19 cellular contexts compared by ENCODE assay signal in genomic region chr2:239441724-239442123, GRCh38. TPM values are rescaled to one million over a fixed set of nuclear protein-coding genes. Genes with fewer than 3 reads are reported as not detected.
DNase-seq lines count a peak whose midpoint lies in the region; ATAC-seq and TF ChIP-seq lines count a peak whose summit lies in the region.
"Had no signal": no experiment of that assay in that cellular context is flagged by ENCODE, and none has a peak within 500 bp of the region (broad histone marks: within the 10 kb centered on the region; RNA-seq: fewer than 3 reads in every experiment).

No MANE protein-coding gene starts in this region.

- no peak for TF ChIP-seq CTCF in CD14-positive monocyte (IDR thresholded peaks at IDR 0.05)
- no peak for TF ChIP-seq CTCF in chondrocyte (IDR thresholded peaks at IDR 0.05)
- TF ChIP-seq CTCF in natural killer cell (IDR thresholded peaks at IDR 0.05) = no peak
- no peak for TF ChIP-seq CTCF in SK-N-SH (IDR thresholded peaks at IDR 0.05)

- H2BK120ac ChIP-seq in neuronal stem cell (ENCODE audit: low read depth, low read length) = no peak overlapping the region

- peaks cover 0 to 68% (median 2%) of the 10 kb centered on the region in 3 experiments for H3K27me3 ChIP-seq in neuronal stem cell (ENCODE audit: control insufficient read depth in 3 of 3, insufficient read depth in 3 of 3, low read depth in 1 of 3, low read length in 3 of 3)
- no peaks in the 10 kb centered on the region for H3K27me3 ChIP-seq in SK-N-SH (ENCODE audit: insufficient read depth)

- H4K91ac ChIP-seq in neuronal stem cell (ENCODE audit: low read depth, low read length, poor library complexity) = no peak overlapping the region

- H3K4me2 ChIP-seq in neuronal stem cell (ENCODE audit: insufficient read depth, low read length, poor library complexity, severe bottlenecking) (no peak overlapping the region), SK-N-SH (no peak overlapping the region)

- no peak overlapping the region for H3K27ac ChIP-seq in neuronal stem cell (replicated peaks; ENCODE audit: low read length)
- no peak overlapping the region for H3K27ac ChIP-seq in SK-N-SH (ENCODE audit: low read depth in 2 of 2, low read length in 1 of 2)
- H3K27ac ChIP-seq: foreskin keratinocyte, left lung, transverse colon had no signal

- H4K20me1 ChIP-seq in SK-N-SH (ENCODE audit: insufficient read depth) = no peaks in the 10 kb centered on the region

- H2AK5ac ChIP-seq in neuronal stem cell (ENCODE audit: low read depth, low read length) = no peak overlapping the region

- H3K4me3 ChIP-seq in Jurkat, Clone E6-1 (ENCODE audit: low read length) = peak overlapping the region; percentile 45
- H3K4me3 ChIP-seq in neuronal stem cell (ENCODE audit: low read length in 2 of 2) (no peak overlapping the region), SK-N-SH (ENCODE audit: low read depth in 2 of 2, low read length in 1 of 2) (no peak overlapping the region)
- H3K4me3 ChIP-seq: left lung, transverse colon had no signal

- no peak overlapping the region for H3K23ac ChIP-seq in neuronal stem cell (ENCODE audit: low read depth, low read length, poor library complexity)

- TF ChIP-seq RAD21 in SK-N-SH (IDR thresholded peaks at IDR 0.05; ENCODE audit: low read length) = no peak

- H3K9me3 Mint-ChIP-seq in CD14-positive monocyte (peaks cover 0 to 10% (median 2%) of the 10 kb centered on the region in 7 donors), chondrocyte (ENCODE audit: low read depth) (peaks cover 4% of the 10 kb centered on the region), natural killer cell (no peaks in the 10 kb centered on the region)

- H3K4me1 Mint-ChIP-seq in CD14-positive monocyte = peaks cover 80% of the 10 kb centered on the region
- peaks cover 24% of the 10 kb centered on the region for H3K4me1 Mint-ChIP-seq in chondrocyte (ENCODE audit: low read depth)
- H3K4me1 Mint-ChIP-seq in natural killer cell = peaks cover 42 to 50% of the 10 kb centered on the region in 2 donors

- H4K8ac ChIP-seq in neuronal stem cell (ENCODE audit: low read depth, low read length) = no peak overlapping the region

- H3K9me3 ChIP-seq in neuronal stem cell (replicated peaks in 1 of 2; ENCODE audit: control insufficient read depth in 2 of 2, insufficient read depth in 1 of 2, low read depth in 1 of 2, low read length in 2 of 2) = peaks cover 3 to 12% of the 10 kb centered on the region in 2 donors
- H3K9me3 ChIP-seq in SK-N-SH = no peaks in the 10 kb centered on the region
- H3K9me3 ChIP-seq: left lung, transverse colon had no signal

- H3K27me3 Mint-ChIP-seq in CD14-positive monocyte (ENCODE audit: low read depth in 3 of 3) (peaks cover 18 to 28% (median 27%) of the 10 kb centered on the region in 3 donors), chondrocyte (ENCODE audit: low read depth) (peaks cover 28% of the 10 kb centered on the region), natural killer cell (ENCODE audit: low read depth in 2 of 2) (peaks cover 5 to 13% of the 10 kb centered on the region in 2 donors)

- no peak for TF ChIP-seq EP300 in SK-N-SH (IDR thresholded peaks at IDR 0.05; ENCODE audit: borderline replicate concordance in 1 of 2, low read depth in 1 of 2, low read length in 1 of 2)

- no CpG with 5 or more reads among the region's 3 CpGs for WGBS in neuronal stem cell (ENCODE audit: extremely low coverage in 2 of 2, insufficient read length in 2 of 2, insufficient replicate concordance in 1 of 2), 2 donors
- WGBS in SK-N-SH (ENCODE audit: low lambda C conversion rate) = 58% methylated on average over 3 of the region's 3 CpGs

- peak overlapping the region; percentile 69 to 87 for H3K4me3 Mint-ChIP-seq in CD14-positive monocyte
- peak overlapping the region; percentile 65 for H3K4me3 Mint-ChIP-seq in chondrocyte (ENCODE audit: unreplicated experiment)
- H3K4me3 Mint-ChIP-seq in natural killer cell = peak overlapping the region; percentile 88

- no peak overlapping the region for H2BK5ac ChIP-seq in neuronal stem cell (ENCODE audit: low read length)

- H3K4me1 ChIP-seq in neuronal stem cell (ENCODE audit: control insufficient read depth in 2 of 2, insufficient read depth in 1 of 2, low read depth in 1 of 2, low read length in 2 of 2) (peaks cover 14 to 16% of the 10 kb centered on the region in 2 donors), SK-N-SH (ENCODE audit: control insufficient read depth in 1 of 2, insufficient read depth in 2 of 2, low read depth in 1 of 2, low read length in 1 of 2) (no peaks in the 10 kb centered on the region)

- no peak overlapping the region for H2BK12ac ChIP-seq in neuronal stem cell (ENCODE audit: low read length)

- H3K27ac Mint-ChIP-seq in CD14-positive monocyte (no peak overlapping the region), chondrocyte (ENCODE audit: unreplicated experiment) (no peak overlapping the region), natural killer cell (peak overlapping the region; percentile 45 to 83)
- H3K27ac Mint-ChIP-seq: progenitor cell of endocrine pancreas had no signal

- H3K36me3 ChIP-seq in neuronal stem cell (replicated peaks in 1 of 2; ENCODE audit: control insufficient read depth in 2 of 2, insufficient read depth in 2 of 2, low read length in 2 of 2) = no peaks in the 10 kb centered on the region
- no peaks in the 10 kb centered on the region for H3K36me3 ChIP-seq in SK-N-SH (replicated peaks in 1 of 2; ENCODE audit: control insufficient read depth in 1 of 2, insufficient read depth in 2 of 2, low read length in 1 of 2)
- H3K36me3 ChIP-seq: left lung, transverse colon had no signal

- H2BK15ac ChIP-seq in neuronal stem cell (ENCODE audit: low read length) = no peak overlapping the region

- H3K14ac ChIP-seq in neuronal stem cell (ENCODE audit: low read length) = no peak overlapping the region

- CTCF ChIA-PET in SK-N-SH (lab: Yijun Ruan, JAX) = interaction anchor here (1.8 kb wide), 1 partner anchor 17 kb away, joined by 6 read pairs; no protein-coding TSS in a partner anchor

- POLR2A ChIA-PET in SK-N-SH (lab: Yijun Ruan, JAX) = no interaction called here

- no peak overlapping the region for H3K9ac ChIP-seq in neuronal stem cell (ENCODE audit: low read depth, low read length, poor library complexity)
- no peak overlapping the region for H3K9ac ChIP-seq in SK-N-SH

- no peaks in the 10 kb centered on the region for H3K79me1 ChIP-seq in neuronal stem cell (ENCODE audit: low read depth, low read length)

- DNase-seq in CD14-positive monocyte (ENCODE audit: low spot score) = no peak
- no peak for DNase-seq in Jurkat, Clone E6-1 (ENCODE audit: low read depth, low spot score)
- no peak for DNase-seq in chondrocyte (ENCODE audit: low spot score)
- no peak for DNase-seq in natural killer cell
- DNase-seq in neuronal stem cell (ENCODE audit: low spot score) = no peak
- DNase-seq in amniotic stem cell (lab: John Stamatoyannopoulos, UW) = no peak
- DNase-seq in DMS114 treated with DMSO at 0.1 percent for 48 hours (lab: John Stamatoyannopoulos, UW; ENCODE audit: unreplicated experiment) = no peak
- DNase-seq in SK-N-SH = no peak
- DNase-seq: activated CD4-positive, alpha-beta T cell treated with anti-CD3 and anti-CD28 coated beads for 1 hour; foreskin keratinocyte; GF-D8; left lung; NCI-H2029 treated with DMSO at 0.1 percent for 48 hours; NCI-H524 treated with DMSO at 0.1 percent for 48 hours; SIG-M5; small intestine; T-helper 9 cell; transverse colon had no signal

- no peak overlapping the region for H3K4ac ChIP-seq in neuronal stem cell (ENCODE audit: low read length)

- H3K36me3 Mint-ChIP-seq in CD14-positive monocyte = peaks cover 2 to 10% of the 10 kb centered on the region in 2 donors
- H3K36me3 Mint-ChIP-seq in chondrocyte (ENCODE audit: low read depth) = no peaks in the 10 kb centered on the region
- H3K36me3 Mint-ChIP-seq in natural killer cell = no peaks in the 10 kb centered on the region

- H2AFZ ChIP-seq in neuronal stem cell (ENCODE audit: low read length) = no peak overlapping the region
- no peak overlapping the region for H2AFZ ChIP-seq in SK-N-SH (ENCODE audit: low read depth)

- intact Hi-C loops in CD14-positive monocyte (cut with micrococcal nuclease) (no loop called here), natural killer cell (cut with micrococcal nuclease) (no loop called here)

- H3K79me2 ChIP-seq in SK-N-SH (ENCODE audit: insufficient read depth) = no peaks in the 10 kb centered on the region

- H3K18ac ChIP-seq in neuronal stem cell (ENCODE audit: low read length) = no peak overlapping the region

- no peaks in the 10 kb centered on the region for H3K9me2 ChIP-seq in SK-N-SH

- H3F3A ChIP-seq in SK-N-SH (replicated peaks; ENCODE audit: insufficient read depth) = no peaks in the 10 kb centered on the region

- peak in 2 of 3 donors; percentile 21 to 30 for ATAC-seq in natural killer cell
- ATAC-seq: foreskin keratinocyte, left lung had no signal

TF ChIP-seq in SK-N-SH, 30 proteins besides CTCF, POLR2A, EP300 and RAD21 (continues in another document):
- no peak for TF ChIP-seq NFIC (IDR thresholded peaks at IDR 0.05; ENCODE audit: borderline replicate concordance)
- TF ChIP-seq CHD2 (IDR thresholded peaks at IDR 0.05; ENCODE audit: low read length, partially characterized antibody) = no peak
- TF ChIP-seq YY1 (IDR thresholded peaks at IDR 0.05; ENCODE audit: low read depth) = no peak
- TF ChIP-seq GABPA (IDR thresholded peaks at IDR 0.05; ENCODE audit: low read depth) = no peak
- no peak for TF ChIP-seq TCF12 (IDR thresholded peaks at IDR 0.05)
- no peak for TF ChIP-seq MEF2A (IDR thresholded peaks at IDR 0.05; ENCODE audit: borderline replicate concordance, low read depth)
- no peak for TF ChIP-seq MXI1 (IDR thresholded peaks at IDR 0.05; ENCODE audit: low read depth, low read length)
- no peak for TF ChIP-seq GATA2 (CRISPR knock-in tag; IDR thresholded peaks at IDR 0.05)
- TF ChIP-seq SMC3 (IDR thresholded peaks at IDR 0.05; ENCODE audit: low read depth, low read length) = no peak
- TF ChIP-seq RXRA (IDR thresholded peaks at IDR 0.05; ENCODE audit: borderline replicate concordance, low read depth) = no peak
- TF ChIP-seq USF2 (IDR thresholded peaks at IDR 0.05; ENCODE audit: borderline replicate concordance, low read depth, low read length) = no peak

RNA-seq across cellular contexts. Expression of gene HDAC4, which starts 40.9 kb away (rescaled TPM):
- 1 to 10 TPM; 3.3 to 4.5 TPM for polyA plus RNA-seq in CD14-positive monocyte
- polyA plus RNA-seq in Jurkat, Clone E6-1 (2012; ENCODE audit: insufficient read depth, insufficient read length) = 19.7 TPM
- total RNA-seq in chondrocyte = 16.4 to 27.0 TPM (median 22.3 TPM) in 3 replicates
- 100 to 1,000 TPM in 2 of 3 donors, 10 to 100 TPM in 1; 74.9 to 105 (median 100) TPM for total RNA-seq in natural killer cell
- polyA plus RNA-seq in neuronal stem cell (2013, experiment 1 of 2) = 15.9 TPM
- 18.7 TPM for polyA plus RNA-seq in neuronal stem cell (2013, experiment 2 of 2)
- polyA plus RNA-seq in SK-N-SH (2012; rRNA removed) = 3.9 and 5.5 TPM in 2 replicates
- 3.1 and 3.9 TPM in 2 replicates for polyA plus RNA-seq in SK-N-SH (2012; cell fraction: cytosol; rRNA removed)
- 16.0 and 17.0 TPM in 2 replicates for polyA plus RNA-seq in SK-N-SH (2012; cell fraction: nucleus; rRNA removed)

Comparison
In these comparisons a context has a peak if more than half of its experiments do, and no peak if none do; other contexts are left out.
1. H3K27ac Mint-ChIP-seq: peak in natural killer cell (2 of 2); none in CD14-positive monocyte (0 of 7) and chondrocyte (single experiment).
2. Peak in every context shown above with its lines, with median percentiles within 50 percentile points of each other: H3K4me3 Mint-ChIP-seq.